In genomic region chr4:118888666-118889312, GRCh38 we compare ENCODE assay signal across 8 cellular contexts. TPM values are rescaled to one million over a fixed set of nuclear protein-coding genes. Genes with fewer than 3 reads are reported as not detected.
A peak's percentile ranks its signal among the peaks of the same experiment; 100 is the strongest.
DNase-seq lines count a peak whose midpoint lies in the region; ATAC-seq and TF ChIP-seq lines count a peak whose summit lies in the region.

TSS of gene SYNPO2 (plus strand) at chr4:118888854. CDS start at chr4:118889037, 183 bp downstream.

- intact Hi-C loops in CD14-positive monocyte (cut with micrococcal nuclease) (loop anchor here in 1 of 2 donors (5.0 kb wide), 1 partner anchor 116 kb away; no protein-coding TSS in a partner anchor), Right ventricle myocardium superior (cut with DNase I) (loop anchor here (2.0 to 10.0 kb wide), 3 partner anchors 54 to 118 kb away; partner anchors contain the start of gene SEC24D), vagina (cut with DNase I) (loop anchor here (2.0 to 10.0 kb wide), 3 partner anchors 54 to 142 kb away; partner anchors contain the start of gene SEC24D)

- H4K20me1 ChIP-seq in OCI-LY3 (ENCODE audit: insufficient read depth, low read length) = no peaks in the 10 kb centered on the region

- ATAC-seq in GM19463 (IDR thresholded peaks at IDR 0.05; ENCODE audit: unreplicated experiment) (peak; percentile 85), HG03521 (IDR thresholded peaks at IDR 0.05; ENCODE audit: unreplicated experiment) (peak; percentile 80), Right ventricle myocardium superior (ENCODE audit: poor library complexity) (peak; percentile 88)

- H3K36me3 ChIP-seq in OCI-LY3 (replicated peaks; ENCODE audit: low read depth, low read length) (no peaks in the 10 kb centered on the region), vagina (no peaks in the 10 kb centered on the region)

- peak within 1 kb of the TSS; percentile 82 for H3K4me3 ChIP-seq in OCI-LY3 (ENCODE audit: low read length)
- H3K4me3 ChIP-seq in vagina = peak within 1 kb of the TSS; percentile 62

- TF ChIP-seq CTCF in CD14-positive monocyte (IDR thresholded peaks at IDR 0.05) (no peak), OCI-LY3 (IDR thresholded peaks at IDR 0.05; ENCODE audit: low read depth, low read length) (no peak), vagina (IDR thresholded peaks at IDR 0.05) (no peak)

- H3K4me3 Mint-ChIP-seq in CD14-positive monocyte = peak within 1 kb of the TSS; percentile 71 to 89
- H3K4me3 Mint-ChIP-seq in activated naive CD8-positive, alpha-beta T cell treated with anti-CD3 and anti-CD28 coated beads for 36 hours = peak within 1 kb of the TSS; percentile 75

- peaks cover 8% of the 10 kb centered on the region; the same call in 1 of the 2 replicates for H3K27me3 ChIP-seq in OCI-LY3 (ENCODE audit: low read depth, low read length)
- H3K27me3 ChIP-seq in vagina = no peaks in the 10 kb centered on the region

- peak within 1 kb of the TSS; percentile 82 for H2AFZ ChIP-seq in OCI-LY3 (ENCODE audit: low read depth, low read length)

- H3K9me3 Mint-ChIP-seq in CD14-positive monocyte = peaks cover 0 to 3% (median 0%) of the 10 kb centered on the region in 7 donors
- H3K9me3 Mint-ChIP-seq in activated naive CD8-positive, alpha-beta T cell treated with anti-CD3 and anti-CD28 coated beads for 36 hours = no peaks in the 10 kb centered on the region

- peak in 1 of 2 donors; percentile 73 for TF ChIP-seq POLR2A in vagina (IDR thresholded peaks at IDR 0.05)

- no peak within 1 kb of the TSS for H3K27ac Mint-ChIP-seq in CD14-positive monocyte
- H3K27ac Mint-ChIP-seq in activated naive CD8-positive, alpha-beta T cell treated with anti-CD3 and anti-CD28 coated beads for 36 hours = peak within 1 kb of the TSS; percentile 39

- H3K4me2 ChIP-seq in OCI-LY3 (ENCODE audit: low read length) = peak within 1 kb of the TSS; percentile 98

- H3K9ac ChIP-seq in OCI-LY3 (ENCODE audit: low read length) = peak within 1 kb of the TSS; percentile 29

- H3K9me3 ChIP-seq in OCI-LY3 (ENCODE audit: insufficient read depth, low read length) (no peaks in the 10 kb centered on the region), vagina (no peaks in the 10 kb centered on the region)

- H3K4me1 Mint-ChIP-seq in CD14-positive monocyte = peaks cover 17% of the 10 kb centered on the region
- H3K4me1 Mint-ChIP-seq in activated naive CD8-positive, alpha-beta T cell treated with anti-CD3 and anti-CD28 coated beads for 36 hours = peaks cover 16% of the 10 kb centered on the region

- H3K27ac ChIP-seq in OCI-LY3 (ENCODE audit: low read length) (no peak within 1 kb of the TSS), vagina (peak within 1 kb of the TSS; percentile 80)

- DNase-seq in CD14-positive monocyte (ENCODE audit: low spot score) (no peak), Right ventricle myocardium superior (peak; percentile 89), non-pigmented ciliary epithelial cell (ENCODE audit: low read depth) (peak; percentile 63), vagina (ENCODE audit: extremely low spot score in 2 of 2) (peak in 1 of 2 donors; percentile 93)
- peak; percentile 58 for DNase-seq in activated naive CD8-positive, alpha-beta T cell treated with anti-CD3 and anti-CD28 coated beads for 36 hours

- peaks cover 18% of the 10 kb centered on the region for H3K4me1 ChIP-seq in OCI-LY3 (ENCODE audit: low read length)
- H3K4me1 ChIP-seq in vagina = peaks cover 11% of the 10 kb centered on the region

- peaks cover 23 to 40% (median 27%) of the 10 kb centered on the region in 3 donors for H3K27me3 Mint-ChIP-seq in CD14-positive monocyte (ENCODE audit: low read depth in 3 of 3)
- H3K27me3 Mint-ChIP-seq in activated naive CD8-positive, alpha-beta T cell treated with anti-CD3 and anti-CD28 coated beads for 36 hours = peaks cover 45% of the 10 kb centered on the region

- H3K79me2 ChIP-seq in OCI-LY3 (ENCODE audit: low read length) = no peaks in the 10 kb centered on the region

- peaks cover 0 to 4% of the 10 kb centered on the region in 2 donors for H3K36me3 Mint-ChIP-seq in CD14-positive monocyte
- no peaks in the 10 kb centered on the region for H3K36me3 Mint-ChIP-seq in activated naive CD8-positive, alpha-beta T cell treated with anti-CD3 and anti-CD28 coated beads for 36 hours

RNA-seq across cellular contexts. Expression of gene SYNPO2, which starts in this region (rescaled TPM):
- not detected for polyA plus RNA-seq in CD14-positive monocyte
- under 1 TPM; 0.26 to 0.33 TPM for total RNA-seq in activated naive CD8-positive, alpha-beta T cell treated with anti-CD3 and anti-CD28 coated beads for 36 hours
- total RNA-seq in Right ventricle myocardium superior = 196 TPM
- 109 TPM for total RNA-seq in vagina

Comparison
In these comparisons a context has a peak if more than half of its experiments do, and no peak if none do; other contexts are left out.
1. RNA of gene SYNPO2 (total RNA-seq): 196 TPM in Right ventricle myocardium superior (single experiment) and 109 TPM in vagina (single experiment); 0.26 to 0.33 TPM in activated naive CD8-positive, alpha-beta T cell treated with anti-CD3 and anti-CD28 coated beads for 36 hours; every median in the first group is over 10 times any median in the second.
2. Peak in DNase-seq in activated naive CD8-positive, alpha-beta T cell treated with anti-CD3 and anti-CD28 coated beads for 36 hours; RNA of the gene not detected or under 1 TPM.
3. Peak in every context shown above with its lines, with median percentiles within 50 percentile points of each other: ATAC-seq.